ENCODE assay signal across 2 cellular contexts in the genomic region with DNA sequence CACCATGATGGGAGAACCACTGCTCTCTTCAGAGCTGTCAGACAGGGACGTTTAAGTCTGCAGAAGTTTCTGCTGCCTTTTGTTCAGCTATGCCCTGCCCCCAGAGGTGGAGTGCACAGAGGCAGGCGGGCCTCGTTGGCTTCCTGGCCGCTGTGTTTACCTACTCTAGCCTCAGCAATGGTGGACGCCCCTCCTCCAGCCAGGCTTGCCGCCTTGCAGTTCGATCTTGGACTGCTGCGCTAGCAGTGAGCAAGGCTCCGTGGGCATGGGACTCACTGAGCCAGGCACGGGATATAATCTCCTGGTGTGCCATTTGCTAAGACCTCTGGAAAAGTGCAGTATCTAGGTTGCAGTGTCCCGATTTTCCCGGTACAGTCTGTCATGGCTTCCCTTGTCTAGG. TPM values are rescaled to one million over a fixed set of nuclear protein-coding genes. Genes with fewer than 3 reads are reported as not detected.
"Had no signal": no experiment of that assay in that cellular context is flagged by ENCODE, and none has a peak within 500 bp of the region (broad histone marks: within the 10 kb centered on the region; RNA-seq: fewer than 3 reads in every experiment).

No MANE protein-coding gene starts in this region.

RNA-seq across cellular contexts. Expression of gene OR3A2, which starts 43.3 kb away (rescaled TPM):
- total RNA-seq: G401, GM12878 had no signal

RNA-seq across cellular contexts. Expression of gene OR3A1, which starts 44.6 kb away (rescaled TPM):
- total RNA-seq: G401, GM12878 had no signal

RNA-seq across cellular contexts. Expression of gene OR1E1, which starts 55.4 kb away (rescaled TPM):
- total RNA-seq: G401, GM12878 had no signal
